19 cellular contexts compared by ENCODE assay signal in genomic region chr18:56945171-56945863, GRCh38.
DNase-seq lines count a peak whose midpoint lies in the region; ATAC-seq and TF ChIP-seq lines count a peak whose summit lies in the region.
"Had no signal": no experiment of that assay in that cellular context is flagged by ENCODE, and none has a peak within 500 bp of the region (broad histone marks: within the 10 kb centered on the region; RNA-seq: fewer than 3 reads in every experiment).

No MANE protein-coding gene starts in this region.

- H4K8ac ChIP-seq in IMR-90 (ENCODE audit: low read depth in 2 of 2, low read length in 2 of 2): no peak overlapping the region

- H2BK120ac ChIP-seq in IMR-90 (ENCODE audit: low read depth, low read length): no peak overlapping the region

- peak overlapping the region; percentile 62 for H3K14ac ChIP-seq in IMR-90 (replicated peaks; ENCODE audit: low read depth, low read length)

- H3K56ac ChIP-seq in IMR-90 (ENCODE audit: extremely low read depth, insufficient read depth, low read length): no peak overlapping the region

- H4K5ac ChIP-seq in IMR-90 (ENCODE audit: low read depth, low read length): no peak overlapping the region

- H3K4ac ChIP-seq in IMR-90 (ENCODE audit: low read depth, low read length): 0 out of 2 replicates have a peak overlapping the region, but pooled peaks have one; percentile 8

- H2AK9ac ChIP-seq in IMR-90 (replicated peaks; ENCODE audit: low read depth, low read length, poor library complexity): no peak overlapping the region

- BruUV-seq in IMR-90 (replicated peaks; lab: Mats Ljungman, UMichigan): no TSS peak

- H4K20me1 ChIP-seq in IMR-90 (ENCODE audit: insufficient read depth, low read length): no peaks in the 10 kb centered on the region

- H2AK5ac ChIP-seq in IMR-90 (ENCODE audit: low read depth, low read length): no peak overlapping the region

- no peak overlapping the region for H2AFZ ChIP-seq in IMR-90 (replicated peaks; ENCODE audit: low read length, poor library complexity)
- H2AFZ ChIP-seq: GM23338 had no signal

- peaks cover 5% of the 10 kb centered on the region for H3K4me1 ChIP-seq in IMR-90 (ENCODE audit: control insufficient read depth, insufficient read depth, low read length)
- no peaks in the 10 kb centered on the region for H3K4me1 ChIP-seq in right atrium auricular region
- no peaks in the 10 kb centered on the region for H3K4me1 ChIP-seq in tibial artery

- no peak overlapping the region; the same call in 1 of the 2 replicates for H3K23ac ChIP-seq in IMR-90 (ENCODE audit: low read depth, low read length)

- H3K18ac ChIP-seq in IMR-90 (ENCODE audit: low read depth, low read length): no peak overlapping the region; the same call in 1 of the 2 replicates

- H2BK5ac ChIP-seq in IMR-90 (ENCODE audit: low read depth, low read length, poor library complexity, severe bottlenecking): no peak overlapping the region

- H3K4me3 ChIP-seq in IMR-90 (ENCODE audit: insufficient read depth, low read depth, low read length): no peak overlapping the region
- no peak overlapping the region for H3K4me3 ChIP-seq in right atrium auricular region
- H3K4me3 ChIP-seq in tibial artery: no peak overlapping the region
- H3K4me3 ChIP-seq: GM12878, GM23338, MG63 had no signal

- TF ChIP-seq CTCF in IMR-90 (conservative IDR thresholded peaks at IDR 0.05; ENCODE audit: low read depth, low read length) (no peak), right atrium auricular region (IDR thresholded peaks at IDR 0.05) (no peak), tibial artery (IDR thresholded peaks at IDR 0.05) (no peak)

- peaks cover 6% of the 10 kb centered on the region; the same call in 1 of the 2 replicates for H3K9me1 ChIP-seq in IMR-90 (ENCODE audit: insufficient read depth, low read length)

- POLR2A ChIA-PET in IMR-90 (lab: Charles Lee; ENCODE audit: unreplicated experiment): interaction anchor here (0.6 kb wide), 1 partner anchor 129 kb away, joined by 3 read pairs; no protein-coding TSS in a partner anchor

- DNase-seq in IMR-90 (peak; percentile 45), fibroblast of peridontal ligament (ENCODE audit: extremely low read depth) (peak; percentile 19), right atrium auricular region (ENCODE audit: low spot score) (no peak), stromal cell of bone marrow (ENCODE audit: low read depth) (peak; percentile 1), NCI-H510A treated with DMSO at 0.1 percent for 48 hours (lab: John Stamatoyannopoulos, UW) (no peak), tibial artery (no peak), NCI-H128 (lab: John Stamatoyannopoulos, UW; ENCODE audit: unreplicated experiment) (no peak)
- DNase-seq: ACHN; Calu3; CD4-positive, alpha-beta T cell; MG63; NCI-H1105; NCI-H187; NCI-H446; NCI-H748 treated with DMSO at 0.1 percent for 48 hours; PC-3 had no signal

- H3K36me3 ChIP-seq in IMR-90 (ENCODE audit: control insufficient read depth, insufficient read depth, low read length): no peaks in the 10 kb centered on the region
- no peaks in the 10 kb centered on the region for H3K36me3 ChIP-seq in right atrium auricular region
- peaks cover 0 to 5% (median 0%) of the 10 kb centered on the region in 3 donors for H3K36me3 ChIP-seq in tibial artery
- H3K36me3 ChIP-seq: MG63 had no signal

- H3K27ac ChIP-seq in IMR-90 (ENCODE audit: insufficient read depth, low read length) (no peak overlapping the region), right atrium auricular region (peak overlapping the region; percentile 33 to 63), tibial artery (no peak overlapping the region)
- H3K27ac ChIP-seq: KMS-11 had no signal

- H3K27me3 ChIP-seq in IMR-90 (ENCODE audit: control insufficient read depth, insufficient read depth, low read length) (no peaks in the 10 kb centered on the region), right atrium auricular region (no peaks in the 10 kb centered on the region), tibial artery (no peaks in the 10 kb centered on the region)
- H3K27me3 ChIP-seq: MG63 had no signal

- ATAC-seq in IMR-90 (ENCODE audit: low read depth): no peak
- ATAC-seq: GM12878, GM23338, PC-3 had no signal

- H3K9me3 ChIP-seq in IMR-90 (ENCODE audit: control insufficient read depth, insufficient read depth, low read length): no peaks in the 10 kb centered on the region
- no peaks in the 10 kb centered on the region for H3K9me3 ChIP-seq in right atrium auricular region
- no peaks in the 10 kb centered on the region for H3K9me3 ChIP-seq in tibial artery
- H3K9me3 ChIP-seq: MG63 had no signal

- H3K79me1 ChIP-seq in IMR-90 (ENCODE audit: low read depth in 1 of 2, low read length in 2 of 2): no peaks in the 10 kb centered on the region

- intact Hi-C loops in IMR-90 (cut with micrococcal nuclease): no loop called here
- intact Hi-C loops in tibial artery (cut with DNase I; ENCODE audit: low total_unique reads): no loop called here

- 100% methylated on average over 1 of the region's 4 CpGs; no CpG with 5 or more reads in 1 of the 2 experiments for WGBS in IMR-90 (ENCODE audit: extremely low coverage in 2 of 2, insufficient read length in 1 of 2), 2 experiments

- no peak overlapping the region for H4K91ac ChIP-seq in IMR-90 (ENCODE audit: insufficient read depth, low read depth, low read length)

- TF ChIP-seq POLR2A in IMR-90 (IDR thresholded peaks at IDR 0.05; ENCODE audit: low read depth, low read length): no peak

- no peak overlapping the region for H2BK15ac ChIP-seq in IMR-90 (ENCODE audit: low read depth, low read length)

- dilution Hi-C loops in IMR-90 (cut with HindIII; ENCODE audit: low sequenced_read_pairs, unreplicated experiment): no loop called here

- in situ Hi-C loops in IMR-90 (cut with MboI; ENCODE audit: low sequenced_read_pairs): no loop called here

- no peak overlapping the region for H3K9ac ChIP-seq in IMR-90 (ENCODE audit: low read depth, low read length)
- H3K9ac ChIP-seq: KMS-11 had no signal

- no peak for TF ChIP-seq RAD21 in IMR-90 (IDR thresholded peaks at IDR 0.05; ENCODE audit: low read length)

- 0 out of 2 replicates have a peak overlapping the region, but pooled peaks have one; percentile 29 for H3K4me2 ChIP-seq in IMR-90 (ENCODE audit: low read depth, low read length)
- H3K4me2 ChIP-seq: GM23338, KMS-11 had no signal

- CTCF ChIA-PET in IMR-90 (lab: Yijun Ruan, JAX): interaction anchor here (0.6 to 2.3 kb wide), 3 partner anchors 76 to 174 kb away, joined by 3 to 7 read pairs (median 3); no protein-coding TSS in a partner anchor

- peak overlapping the region; percentile 48; the same call in 1 of the 2 replicates for H2BK20ac ChIP-seq in IMR-90 (ENCODE audit: low read depth, low read length)

TF ChIP-seq in IMR-90, 13 proteins besides CTCF, POLR2A, EP300 and RAD21:
- no peak for TF ChIP-seq RFX5 (IDR thresholded peaks at IDR 0.05; ENCODE audit: low read depth, low read length)
- TF ChIP-seq MAZ (IDR thresholded peaks at IDR 0.05; ENCODE audit: borderline replicate concordance, low read depth, low read length): no peak
- no peak for TF ChIP-seq CEBPB (IDR thresholded peaks at IDR 0.05; ENCODE audit: low read depth, low read length)
- TF ChIP-seq FOS (IDR thresholded peaks at IDR 0.05; ENCODE audit: low read depth, low read length): no peak
- TF ChIP-seq CHD1 (IDR thresholded peaks at IDR 0.05; ENCODE audit: low read depth, low read length): no peak
- TF ChIP-seq NFE2L2 (IDR thresholded peaks at IDR 0.05; ENCODE audit: low read depth, low read length): no peak
- no peak for TF ChIP-seq RCOR1 (IDR thresholded peaks at IDR 0.05; ENCODE audit: insufficient replicate concordance, low read length)
- no peak for TF ChIP-seq ELK1 (IDR thresholded peaks at IDR 0.05; ENCODE audit: borderline replicate concordance, low read depth, low read length)
- no peak for TF ChIP-seq MXI1 (IDR thresholded peaks at IDR 0.05; ENCODE audit: borderline replicate concordance, low read depth, low read length)
- no peak for TF ChIP-seq USF2 (IDR thresholded peaks at IDR 0.05; ENCODE audit: low read depth, low read length)
- no peak for TF ChIP-seq BHLHE40 (IDR thresholded peaks at IDR 0.05; ENCODE audit: low read depth, low read length)
- TF ChIP-seq MAFK (IDR thresholded peaks at IDR 0.05; ENCODE audit: low read depth, low read length): no peak
- no peak for TF ChIP-seq SMC3 (IDR thresholded peaks at IDR 0.05; ENCODE audit: low read depth, low read length)
TF ChIP-seq in IMR-90: peak in this region for 0.

Comparison
In these comparisons a context has a peak if more than half of its experiments do, and no peak if none do; other contexts are left out.
1. DNase-seq: peak in IMR-90 (single experiment), fibroblast of peridontal ligament (single experiment) and stromal cell of bone marrow (single experiment); none in right atrium auricular region (single experiment), NCI-H510A treated with DMSO at 0.1 percent for 48 hours (single experiment), tibial artery (0 of 2) and NCI-H128 (single experiment).
2. H3K27ac ChIP-seq: peak in right atrium auricular region (2 of 2); none in IMR-90 (single experiment) and tibial artery (0 of 2).